ENCODE assay signal across 22 cellular contexts in genomic region chr16:8767176-8767575, GRCh38. TPM values are rescaled to one million over a fixed set of nuclear protein-coding genes. Genes with fewer than 3 reads are reported as not detected.
DNase-seq lines count a peak whose midpoint lies in the region; ATAC-seq, FAIRE-seq and TF ChIP-seq lines count a peak whose summit lies in the region.
"Had no signal": no experiment of that assay in that cellular context is flagged by ENCODE, and none has a peak within 500 bp of the region (broad histone marks: within the 10 kb centered on the region; RNA-seq: fewer than 3 reads in every experiment).

No MANE protein-coding gene starts in this region.

- no peak overlapping the region for H3K18ac ChIP-seq in H1 (ENCODE audit: extremely low read depth, low read length)

- no peaks in the 10 kb centered on the region for H3K79me1 ChIP-seq in H1 (ENCODE audit: low read depth, low read length)

- ATAC-seq in HepG2 (no peak; the same call in 2 of the 3 replicates), HG03378 (IDR thresholded peaks at IDR 0.05; ENCODE audit: unreplicated experiment) (no peak)
- ATAC-seq: A549, GM12878, GM23338 had no signal

- no peak overlapping the region for H3K56ac ChIP-seq in H1 (replicated peaks; ENCODE audit: insufficient read length, low read depth, low read length)

- TF ChIP-seq RAD21 in H1 (IDR thresholded peaks at IDR 0.05 in 1 of 2, conservative IDR thresholded peaks at IDR 0.05 in 1 of 2; ENCODE audit: low read depth in 2 of 2, low read length in 2 of 2) (no peak), HepG2 (CRISPR knock-in tag; IDR thresholded peaks at IDR 0.05) (no peak)

- H3K79me2 ChIP-seq in H1 (ENCODE audit: control insufficient read depth in 1 of 2, insufficient read depth in 2 of 2, low read length in 2 of 2) (no peaks in the 10 kb centered on the region), HepG2 (ENCODE audit: insufficient read depth, low read length) (no peaks in the 10 kb centered on the region)

- H4K5ac ChIP-seq in H1 (ENCODE audit: insufficient read length, low read depth, low read length) = no peak overlapping the region

- peaks cover 0 to 11% (median 5%) of the 10 kb centered on the region in 4 experiments; a peak in 4 of 7 replicates for H3K4me1 ChIP-seq in H1 (replicated peaks in 1 of 4; ENCODE audit: control insufficient read depth in 3 of 4, insufficient read depth in 4 of 4, low read length in 3 of 4)
- no peaks in the 10 kb centered on the region for H3K4me1 ChIP-seq in HepG2 (ENCODE audit: insufficient read depth, low read length)
- H3K4me1 ChIP-seq in spleen = no peaks in the 10 kb centered on the region
- no peaks in the 10 kb centered on the region for H3K4me1 ChIP-seq in tibial nerve
- H3K4me1 ChIP-seq: A549 had no signal

- in situ Hi-C loops in HepG2 (cut with HindIII; ENCODE audit: extremely low pct_ligation_motif_present, low pct_unique_long_range_greater_than_20kb) = no loop called here

- H3K9ac ChIP-seq in H1 (replicated peaks in 1 of 4; ENCODE audit: extremely low read depth in 1 of 4, low read depth in 3 of 4, low read length in 3 of 4) (no peak overlapping the region), HepG2 (ENCODE audit: insufficient read depth, low read depth, low read length) (no peak overlapping the region)

- H4K91ac ChIP-seq in H1 (replicated peaks; ENCODE audit: insufficient read length, low read length) = no peak overlapping the region

- H2BK12ac ChIP-seq in H1 (ENCODE audit: low read depth, low read length) = no peak overlapping the region

- H3K4me3 ChIP-seq in H1 (ENCODE audit: extremely low read depth in 1 of 4, insufficient read depth in 2 of 4, low read depth in 3 of 4, low read length in 4 of 4) (no peak overlapping the region), HepG2 (replicated peaks in 1 of 3; ENCODE audit: insufficient read depth in 1 of 3, low read depth in 2 of 3, low read length in 3 of 3) (no peak overlapping the region), spleen (no peak overlapping the region), tibial nerve (no peak overlapping the region)
- H3K4me3 ChIP-seq: A549, GM12878, GM23338 had no signal

- no peak overlapping the region for H2AK5ac ChIP-seq in H1 (ENCODE audit: low read depth, low read length)

- TSS peak; percentile 39 for BruUV-seq in HepG2 (replicated peaks; lab: Mats Ljungman, UMichigan)

- H3K27me3 ChIP-seq in H1 (replicated peaks in 1 of 4; ENCODE audit: control insufficient read depth in 3 of 4, extremely low read depth in 1 of 4, insufficient read depth in 3 of 4, low read length in 3 of 4) (no peaks in the 10 kb centered on the region), HepG2 (ENCODE audit: control insufficient read depth in 1 of 2, insufficient read depth in 2 of 2, low read length in 2 of 2) (no peaks in the 10 kb centered on the region), spleen (replicated peaks in 1 of 7) (no peaks in the 10 kb centered on the region), tibial nerve (no peaks in the 10 kb centered on the region)

- H3K23ac ChIP-seq in H1 (ENCODE audit: insufficient read length) = no peak overlapping the region

- no peak for DNase-seq in H1 (ENCODE audit: low read depth in 1 of 2, low spot score in 2 of 2)
- DNase-seq in HepG2 (ENCODE audit: low spot score) = no peak
- DNase-seq in spleen = peak; percentile 43
- DNase-seq in tibial nerve (ENCODE audit: low spot score in 2 of 2) = no peak
- DNase-seq in DMS53 (lab: John Stamatoyannopoulos, UW) = no peak
- no peak for DNase-seq in NCI-H2171 (lab: John Stamatoyannopoulos, UW)
- DNase-seq: 8988T; ACHN; C1 segment of cervical spinal cord; Calu3; CD4-positive, alpha-beta memory T cell; COR-L47; DMS79; EL; GDM1; HCEC 1CT had no signal

- H3K9me3 ChIP-seq in H1 (ENCODE audit: insufficient read depth in 2 of 2, low read depth in 1 of 2, low read length in 1 of 2) (no peaks in the 10 kb centered on the region), HepG2 (ENCODE audit: low read length) (no peaks in the 10 kb centered on the region), spleen (no peaks in the 10 kb centered on the region), tibial nerve (no peaks in the 10 kb centered on the region)
- H3K9me3 ChIP-seq: A549 had no signal

- H3K27ac ChIP-seq in H1 (ENCODE audit: low read depth, low read length) = no peak overlapping the region
- H3K27ac ChIP-seq in HepG2 (ENCODE audit: extremely low read length, insufficient read depth, low read length) = no peak overlapping the region
- H3K27ac ChIP-seq in spleen = no peak overlapping the region
- no peak overlapping the region for H3K27ac ChIP-seq in tibial nerve
- H3K27ac ChIP-seq: A549 had no signal

- H3K23me2 ChIP-seq in H1 (ENCODE audit: low read depth, low read length) = no peaks in the 10 kb centered on the region

- TF ChIP-seq EP300 in H1 (IDR thresholded peaks at IDR 0.05; ENCODE audit: borderline replicate concordance in 1 of 2, low read depth in 2 of 2, low read length in 2 of 2) (no peak), HepG2 (IDR thresholded peaks at IDR 0.05; ENCODE audit: low read depth in 2 of 2, low read length in 2 of 2) (no peak), HepG2 (CRISPR knock-in tag; IDR thresholded peaks at IDR 0.05; ENCODE audit: borderline replicate concordance) (no peak), tibial nerve (IDR thresholded peaks at IDR 0.05) (no peak)

- TF ChIP-seq CTCF in H1 (IDR thresholded peaks at IDR 0.05; ENCODE audit: control extremely low read depth in 1 of 3, insufficient read depth in 1 of 3, low read depth in 1 of 3, low read length in 3 of 3) (no peak), HepG2 (CRISPR knock-in tag; IDR thresholded peaks at IDR 0.05) (no peak), spleen (IDR thresholded peaks at IDR 0.05 in 8 of 11, conservative IDR thresholded peaks at IDR 0.05 in 3 of 11) (no peak), tibial nerve (IDR thresholded peaks at IDR 0.05) (no peak)

- FAIRE-seq in H1 (lab: Jason Lieb, UNC) (no peak), HepG2 (lab: Jason Lieb, UNC) (no peak)
- FAIRE-seq: A549, GM12878, GM19239, H54 had no signal

- no peak overlapping the region for H3K14ac ChIP-seq in H1 (ENCODE audit: insufficient read length)

- CTCF ChIA-PET in H1 (lab: Charles Lee; ENCODE audit: partially characterized antibody) (interaction anchor here (1.5 kb wide), 1 partner anchor 22 kb away, joined by 5 read pairs; no protein-coding TSS in a partner anchor), HepG2 (lab: Yijun Ruan, JAX; ENCODE audit: low intra/inter-chr PET ratio, low total read pairs) (no interaction called here)

- H2BK20ac ChIP-seq in H1 (ENCODE audit: low read length) = no peak overlapping the region

- H3K4me2 ChIP-seq in H1 (ENCODE audit: insufficient read depth in 1 of 2, low read depth in 2 of 2, low read length in 2 of 2) (no peak overlapping the region), HepG2 (ENCODE audit: low read depth, low read length) (no peak overlapping the region)
- H3K4me2 ChIP-seq: A549, GM23338 had no signal

- 90% methylated on average over 8 of the region's 8 CpGs; no CpG with 5 or more reads in 1 of the 2 experiments for WGBS in H1 (ENCODE audit: extremely low coverage in 1 of 2, insufficient coverage in 1 of 2, insufficient read length in 1 of 2, insufficient replicate concordance in 2 of 2, low coverage in 1 of 2, low lambda C conversion rate in 2 of 2, missing lambda C conversion rate in 1 of 2), 2 experiments
- WGBS in HepG2 (ENCODE audit: low lambda C conversion rate) = 89% methylated on average over 8 of the region's 8 CpGs
- WGBS in spleen, 5 donors = 89 to 97% (median 92%) methylated on average over 7 to 8 of the region's 8 CpGs
- 95 to 96% methylated on average over 4 to 8 of the region's 8 CpGs for WGBS in tibial nerve, 2 donors

- H4K8ac ChIP-seq in H1 (ENCODE audit: extremely low read depth, insufficient read depth, low read length) = peak overlapping the region; percentile 65; the same call in 1 of the 2 replicates

- no peak overlapping the region for H2BK120ac ChIP-seq in H1 (replicated peaks; ENCODE audit: low read depth, low read length)

- TF ChIP-seq POLR2A in H1 (IDR thresholded peaks at IDR 0.05; ENCODE audit: control extremely low read depth in 1 of 2, low read depth in 2 of 2, low read length in 2 of 2) (no peak), HepG2 (IDR thresholded peaks at IDR 0.05; ENCODE audit: insufficient read depth in 1 of 2, low read depth in 2 of 2, low read length in 2 of 2) (no peak), spleen (IDR thresholded peaks at IDR 0.05) (no peak), tibial nerve (IDR thresholded peaks at IDR 0.05) (no peak)

- POLR2A ChIA-PET in H1 (lab: Charles Lee; ENCODE audit: partially characterized antibody) = no interaction called here
- POLR2A ChIA-PET in HepG2 (lab: Yijun Ruan, JAX) = no interaction called here

- no peak overlapping the region for H3K4ac ChIP-seq in H1 (replicated peaks; ENCODE audit: insufficient read length, low read depth, low read length)

- no peak overlapping the region for H2BK15ac ChIP-seq in H1 (ENCODE audit: low read length)

- no peaks in the 10 kb centered on the region for H3K36me3 ChIP-seq in H1 (ENCODE audit: control insufficient read depth in 2 of 4, insufficient read depth in 4 of 4, low read length in 3 of 4)
- peaks cover 39 to 63% of the 10 kb centered on the region in 2 experiments for H3K36me3 ChIP-seq in HepG2 (replicated peaks in 1 of 2; ENCODE audit: control insufficient read depth in 1 of 2, insufficient read depth in 2 of 2, low read length in 2 of 2)
- H3K36me3 ChIP-seq in spleen = peaks cover 0 to 76% (median 19%) of the 10 kb centered on the region in 6 donors
- H3K36me3 ChIP-seq in tibial nerve = peaks cover 0 to 81% (median 4%) of the 10 kb centered on the region in 3 donors

- intact Hi-C loops in HepG2 (cut with micrococcal nuclease; ENCODE audit: unreplicated experiment) = loop anchor here (5.0 kb wide), 1 partner anchor 1505 kb away; no protein-coding TSS in a partner anchor
- intact Hi-C loops in spleen (cut with DNase I; ENCODE audit: low total_unique reads) = no loop called here

- no peaks in the 10 kb centered on the region for H4K20me1 ChIP-seq in H1 (replicated peaks in 1 of 2; ENCODE audit: control insufficient read depth in 1 of 2, insufficient read depth in 2 of 2, low read length in 2 of 2)
- no peaks in the 10 kb centered on the region for H4K20me1 ChIP-seq in HepG2 (ENCODE audit: insufficient read depth, low read length)

- H2BK5ac ChIP-seq in H1 (ENCODE audit: low read depth, low read length) = no peak overlapping the region

- H2AFZ ChIP-seq in H1 (ENCODE audit: low read length) (no peak overlapping the region), HepG2 (ENCODE audit: low read length) (no peak overlapping the region)
- H2AFZ ChIP-seq: GM23338 had no signal

RNA-seq across cellular contexts. Expression of gene TMEM186, which starts 30.3 kb away (rescaled TPM):
- 13.1 and 14.3 TPM in 2 replicates for total RNA-seq in H1 (2021; fragmentation: NEBNext Ultra II Directional; extraction: Animal tissue kit (Norgen Biotek cat#: 25700))
- polyA plus RNA-seq in H1 (2011; rRNA removed) = 10.5 and 13.1 TPM in 2 replicates
- polyA plus RNA-seq in H1 (2011; cell fraction: cytosol; rRNA removed) = 14.6 TPM
- 9.6 TPM for polyA plus RNA-seq in H1 (2011; cell fraction: nucleus; rRNA removed)
- 17.3 to 18.4 TPM (median 17.8 TPM) in 4 replicates for polyA plus RNA-seq in H1 (2012, experiment 1 of 2)
- 6.8 TPM for polyA plus RNA-seq in H1 (2012, experiment 2 of 2)
- polyA plus RNA-seq in H1 (2013, experiment 1 of 2) = 9.0 TPM
- 9.3 TPM for polyA plus RNA-seq in H1 (2013, experiment 2 of 2)
- polyA minus RNA-seq in H1 (2011; rRNA and poly(A)+ RNA removed) = 14.3 and 15.0 TPM in 2 replicates
- 6.2 TPM for polyA minus RNA-seq in H1 (2011; cell fraction: cytosol; rRNA and poly(A)+ RNA removed)
- 7.2 TPM for polyA minus RNA-seq in H1 (2011; cell fraction: nucleus; rRNA and poly(A)+ RNA removed)
- total RNA-seq in HepG2 (2016; rRNA removed; fragmentation: Illumina TruSeq; extraction: Trizol) = 19.2 and 19.3 TPM in 2 replicates
- 4.9 and 5.3 TPM in 2 replicates for total RNA-seq in HepG2 (2016; cell fraction: cytosol; rRNA removed; fragmentation: Illumina TruSeq; extraction: Trizol; ENCODE audit: low read depth)
- 18.1 and 21.2 TPM in 2 replicates for total RNA-seq in HepG2 (2016; cell fraction: insoluble cytoplasmic fraction; rRNA removed; fragmentation: Illumina TruSeq; extraction: Trizol)
- 9.4 TPM in 2 replicates for total RNA-seq in HepG2 (2016; cell fraction: membrane; rRNA removed; fragmentation: Illumina TruSeq; extraction: Trizol)
- total RNA-seq in HepG2 (2016; cell fraction: nucleus; rRNA removed; fragmentation: Illumina TruSeq; extraction: Trizol) = 10.8 and 14.1 TPM in 2 replicates
- polyA plus RNA-seq in HepG2 (2011; rRNA removed) = 16.2 and 16.6 TPM in 2 replicates
- polyA plus RNA-seq in HepG2 (2011; cell fraction: cytosol; rRNA removed) = 17.9 and 19.7 TPM in 2 replicates
- 7.4 and 11.7 TPM in 2 replicates for polyA plus RNA-seq in HepG2 (2011; cell fraction: nucleus; rRNA removed)
- polyA plus RNA-seq in HepG2 (2012) = 19.9 and 20.0 TPM in 2 replicates
- 4.0 and 4.6 TPM in 2 replicates for polyA plus RNA-seq in HepG2 (2016; cell fraction: cytosol; fragmentation: Illumina TruSeq; extraction: Trizol; ENCODE audit: low read depth)
- 23.9 and 26.4 TPM in 2 replicates for polyA plus RNA-seq in HepG2 (2016; cell fraction: insoluble cytoplasmic fraction; fragmentation: Illumina TruSeq; extraction: Trizol; ENCODE audit: low read depth)
- polyA plus RNA-seq in HepG2 (2016; cell fraction: membrane; fragmentation: Illumina TruSeq; extraction: Trizol; ENCODE audit: low read depth) = 8.6 and 8.7 TPM in 2 replicates
- 25.3 and 26.3 TPM in 2 replicates for polyA plus RNA-seq in HepG2 (2016; cell fraction: nucleus; fragmentation: Illumina TruSeq; extraction: Trizol; ENCODE audit: insufficient read depth, low read depth)
- 14.0 and 14.7 TPM in 2 replicates for polyA minus RNA-seq in HepG2 (2011; rRNA and poly(A)+ RNA removed; ENCODE audit: low replicate concordance)
- polyA minus RNA-seq in HepG2 (2011; cell fraction: cytosol; rRNA and poly(A)+ RNA removed) = 4.7 and 5.1 TPM in 2 replicates
- polyA minus RNA-seq in HepG2 (2011; cell fraction: nucleus; rRNA and poly(A)+ RNA removed) = 5.2 and 6.5 TPM in 2 replicates
- 10 to 100 TPM in 1 of 7 donors, 1 to 10 TPM in 6; 5.8 to 12.1 (median 8.1) TPM for total RNA-seq in spleen
- polyA plus RNA-seq in spleen = 10 to 100 TPM; 10.3 to 13.3 (median 11.3) TPM
- total RNA-seq in tibial nerve = 1 to 10 TPM; 5.7 to 9.6 (median 7.2) TPM

RNA-seq across cellular contexts. Expression of gene PMM2, which starts 30.5 kb away (rescaled TPM):
- 47.0 and 49.4 TPM in 2 replicates for total RNA-seq in H1 (2021; fragmentation: NEBNext Ultra II Directional; extraction: Animal tissue kit (Norgen Biotek cat#: 25700))
- polyA plus RNA-seq in H1 (2011; rRNA removed) = 26.2 and 40.0 TPM in 2 replicates
- 30.8 TPM for polyA plus RNA-seq in H1 (2011; cell fraction: cytosol; rRNA removed)
- polyA plus RNA-seq in H1 (2011; cell fraction: nucleus; rRNA removed) = 27.0 TPM
- 37.0 to 41.9 TPM (median 40.4 TPM) in 4 replicates for polyA plus RNA-seq in H1 (2012, experiment 1 of 2)
- 33.6 TPM for polyA plus RNA-seq in H1 (2012, experiment 2 of 2)
- 47.0 TPM for polyA plus RNA-seq in H1 (2013, experiment 1 of 2)
- 45.2 TPM for polyA plus RNA-seq in H1 (2013, experiment 2 of 2)
- 15.1 TPM in 2 replicates for polyA minus RNA-seq in H1 (2011; rRNA and poly(A)+ RNA removed)
- 23.6 TPM for polyA minus RNA-seq in H1 (2011; cell fraction: cytosol; rRNA and poly(A)+ RNA removed)
- 22.8 TPM for polyA minus RNA-seq in H1 (2011; cell fraction: nucleus; rRNA and poly(A)+ RNA removed)
- 93.7 and 100 TPM in 2 replicates for total RNA-seq in HepG2 (2016; rRNA removed; fragmentation: Illumina TruSeq; extraction: Trizol)
- total RNA-seq in HepG2 (2016; cell fraction: cytosol; rRNA removed; fragmentation: Illumina TruSeq; extraction: Trizol; ENCODE audit: low read depth) = 13.5 and 14.5 TPM in 2 replicates
- 86.4 and 94.6 TPM in 2 replicates for total RNA-seq in HepG2 (2016; cell fraction: insoluble cytoplasmic fraction; rRNA removed; fragmentation: Illumina TruSeq; extraction: Trizol)
- total RNA-seq in HepG2 (2016; cell fraction: membrane; rRNA removed; fragmentation: Illumina TruSeq; extraction: Trizol) = 34.1 and 38.1 TPM in 2 replicates
- 95.2 and 107 TPM in 2 replicates for total RNA-seq in HepG2 (2016; cell fraction: nucleus; rRNA removed; fragmentation: Illumina TruSeq; extraction: Trizol)
- polyA plus RNA-seq in HepG2 (2011; rRNA removed) = 50.5 and 52.2 TPM in 2 replicates
- 38.6 and 40.1 TPM in 2 replicates for polyA plus RNA-seq in HepG2 (2011; cell fraction: cytosol; rRNA removed)
- 58.3 and 59.2 TPM in 2 replicates for polyA plus RNA-seq in HepG2 (2011; cell fraction: nucleus; rRNA removed)
- polyA plus RNA-seq in HepG2 (2012) = 46.5 and 55.2 TPM in 2 replicates
- polyA plus RNA-seq in HepG2 (2016; cell fraction: cytosol; fragmentation: Illumina TruSeq; extraction: Trizol; ENCODE audit: low read depth) = 9.4 and 10.2 TPM in 2 replicates
- polyA plus RNA-seq in HepG2 (2016; cell fraction: insoluble cytoplasmic fraction; fragmentation: Illumina TruSeq; extraction: Trizol; ENCODE audit: low read depth) = 85.4 and 97.6 TPM in 2 replicates
- 26.6 and 29.3 TPM in 2 replicates for polyA plus RNA-seq in HepG2 (2016; cell fraction: membrane; fragmentation: Illumina TruSeq; extraction: Trizol; ENCODE audit: low read depth)
- 91.3 and 91.5 TPM in 2 replicates for polyA plus RNA-seq in HepG2 (2016; cell fraction: nucleus; fragmentation: Illumina TruSeq; extraction: Trizol; ENCODE audit: insufficient read depth, low read depth)
- 21.7 and 40.5 TPM in 2 replicates for polyA minus RNA-seq in HepG2 (2011; rRNA and poly(A)+ RNA removed; ENCODE audit: low replicate concordance)
- 18.1 and 22.2 TPM in 2 replicates for polyA minus RNA-seq in HepG2 (2011; cell fraction: cytosol; rRNA and poly(A)+ RNA removed)
- polyA minus RNA-seq in HepG2 (2011; cell fraction: nucleus; rRNA and poly(A)+ RNA removed) = 126 and 133 TPM in 2 replicates
- 10 to 100 TPM; 26.5 to 38.8 (median 33.6) TPM for total RNA-seq in spleen
- 10 to 100 TPM; 13.0 to 14.4 (median 13.2) TPM for polyA plus RNA-seq in spleen
- 10 to 100 TPM; 37.6 to 73.8 (median 52.7) TPM for total RNA-seq in tibial nerve
